1 cellular context compared by ENCODE assay signal in the genomic region with DNA sequence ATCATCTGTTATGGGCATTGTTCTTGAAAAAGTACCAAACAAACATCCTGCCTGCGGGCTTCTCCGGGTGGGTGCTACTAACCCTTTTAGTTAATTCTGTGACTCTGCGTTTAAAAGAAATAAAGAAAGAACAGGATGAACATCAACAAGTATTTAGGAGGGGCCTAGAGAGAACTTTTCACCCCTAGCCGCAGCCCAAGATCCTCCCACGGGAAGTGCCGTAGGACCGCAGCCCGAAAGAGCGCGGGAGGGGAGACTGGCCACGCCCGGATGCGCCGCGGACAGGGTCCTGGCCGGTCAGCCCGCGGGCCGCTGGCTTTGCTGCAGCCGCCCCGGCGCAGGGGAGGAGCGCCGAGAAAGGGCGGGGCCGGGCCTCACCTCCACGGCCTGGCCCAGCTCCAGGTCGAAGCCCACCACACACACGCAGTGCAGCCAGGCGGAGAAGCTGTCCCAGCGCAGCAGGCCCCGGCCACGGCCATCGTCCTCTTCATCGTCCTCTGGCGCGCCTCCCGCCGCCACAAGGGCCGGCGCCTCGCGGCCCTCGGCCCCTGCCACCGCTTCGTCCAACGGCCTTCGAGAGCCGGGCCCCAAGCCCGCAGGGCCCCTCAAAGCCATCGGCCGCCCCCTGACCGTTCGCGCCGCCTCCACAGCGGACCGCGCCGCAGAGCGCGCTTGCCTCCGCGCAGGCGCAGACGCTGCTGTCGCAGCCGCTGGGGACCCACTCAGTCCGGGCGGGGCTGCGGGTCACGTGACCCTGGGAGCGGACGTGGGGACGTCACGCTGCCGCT.
TF ChIP-seq lines count a peak whose summit lies in the region.

A gene with protein sequence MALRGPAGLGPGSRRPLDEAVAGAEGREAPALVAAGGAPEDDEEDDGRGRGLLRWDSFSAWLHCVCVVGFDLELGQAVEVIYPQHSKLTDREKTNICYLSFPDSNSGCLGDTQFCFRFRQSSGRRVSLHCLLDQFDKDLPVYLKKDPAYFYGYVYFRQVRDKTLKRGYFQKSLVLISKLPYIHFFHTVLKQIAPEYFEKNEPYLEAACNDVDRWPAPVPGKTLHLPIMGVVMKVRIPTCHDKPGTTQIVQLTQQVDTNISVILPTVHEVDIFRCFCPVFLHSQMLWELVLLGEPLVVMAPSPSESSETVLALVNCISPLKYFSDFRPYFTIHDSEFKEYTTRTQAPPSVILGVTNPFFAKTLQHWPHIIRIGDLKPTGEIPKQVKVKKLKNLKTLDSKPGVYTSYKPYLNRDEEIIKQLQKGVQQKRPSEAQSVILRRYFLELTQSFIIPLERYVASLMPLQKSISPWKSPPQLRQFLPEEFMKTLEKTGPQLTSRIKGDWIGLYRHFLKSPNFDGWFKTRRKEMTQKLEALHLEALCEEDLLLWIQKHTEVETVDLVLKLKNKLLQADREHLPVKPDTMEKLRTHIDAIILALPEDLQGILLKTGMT (minus strand): TSS at position 674 of the 788 bp plus-strand sequence. CDS start 59 bp downstream, at position 615.

TF ChIP-seq in GM12878, 131 proteins besides CTCF, POLR2A, EP300 and RAD21 (continued from another document):
- TF ChIP-seq MYC (IDR thresholded peaks at IDR 0.05; ENCODE audit: insufficient read depth, insufficient read length, insufficient replicate concordance, low read length, severe bottlenecking): peak; percentile 70
- no peak for TF ChIP-seq ASH2L (IDR thresholded peaks at IDR 0.05; ENCODE audit: borderline replicate concordance, low read depth)
- TF ChIP-seq ELK1 (IDR thresholded peaks at IDR 0.05; ENCODE audit: low read depth, low read length): peak; percentile 12; the same call in 1 of the 2 replicates
- TF ChIP-seq SIN3A (IDR thresholded peaks at IDR 0.05; ENCODE audit: low read depth, low read length): 0 out of 2 replicates have a peak, but pooled peaks have one; percentile 20
- TF ChIP-seq SUPT20H (IDR thresholded peaks at IDR 0.05; ENCODE audit: borderline replicate concordance, control insufficient read depth, low read depth, low read length): no peak
- no peak for TF ChIP-seq EED (IDR thresholded peaks at IDR 0.05; ENCODE audit: low read depth)
- no peak; the same call in 1 of the 2 replicates for TF ChIP-seq POLR2AphosphoS2 (IDR thresholded peaks at IDR 0.05; ENCODE audit: low read depth, low read length)
- TF ChIP-seq CREM (IDR thresholded peaks at IDR 0.05; ENCODE audit: low read depth): peak; percentile 66; the same call in 1 of the 2 replicates
